Comparison of ENCODE assay signal across 16 cellular contexts in genomic region chr12:93668919-93669418, GRCh38. TPM values are rescaled to one million over a fixed set of nuclear protein-coding genes. Genes with fewer than 3 reads are reported as not detected.
DNase-seq lines count a peak whose midpoint lies in the region; ATAC-seq and TF ChIP-seq lines count a peak whose summit lies in the region.
"Had no signal": no experiment of that assay in that cellular context is flagged by ENCODE, and none has a peak within 500 bp of the region (broad histone marks: within the 10 kb centered on the region; RNA-seq: fewer than 3 reads in every experiment).

No MANE protein-coding gene starts in this region.

- intact Hi-C loops in gastrocnemius medialis (cut with DNase I; ENCODE audit: low total_unique reads), result loop anchor here (10.0 kb wide), 1 partner anchor 976 kb away; no protein-coding TSS in a partner anchor

- H3K36me3 ChIP-seq in brain microvascular endothelial cell (replicated peaks), result no peaks in the 10 kb centered on the region
- H3K36me3 ChIP-seq in gastrocnemius medialis, result no peaks in the 10 kb centered on the region
- H3K36me3 ChIP-seq: thyroid gland had no signal

- H3K9me3 Mint-ChIP-seq in activated T-cell treated with anti-CD3 and anti-CD28 coated beads, Interleukin-2, amount 50 U/mL, for 24 hours, result peaks cover 5% of the 10 kb centered on the region
- H3K9me3 Mint-ChIP-seq: natural killer cell had no signal

- H3K27ac Mint-ChIP-seq in activated T-cell treated with anti-CD3 and anti-CD28 coated beads, Interleukin-2, amount 50 U/mL, for 24 hours, result peak overlapping the region; percentile 45
- H3K27ac Mint-ChIP-seq: endodermal cell, H9, natural killer cell had no signal

- H3K36me3 Mint-ChIP-seq in activated T-cell treated with anti-CD3 and anti-CD28 coated beads, Interleukin-2, amount 50 U/mL, for 24 hours (ENCODE audit: low read depth), result peaks cover 4% of the 10 kb centered on the region
- H3K36me3 Mint-ChIP-seq: natural killer cell had no signal

- no peak for TF ChIP-seq CTCF in brain microvascular endothelial cell (IDR thresholded peaks at IDR 0.05; ENCODE audit: low read depth, low read length, missing control alignments)
- TF ChIP-seq CTCF in gastrocnemius medialis (IDR thresholded peaks at IDR 0.05 in 4 of 5, conservative IDR thresholded peaks at IDR 0.05 in 1 of 5), result no peak

- H3K27ac ChIP-seq in brain microvascular endothelial cell (no peak overlapping the region), gastrocnemius medialis (no peak overlapping the region)
- H3K27ac ChIP-seq: thyroid gland had no signal

- no peak overlapping the region for H3K4me3 ChIP-seq in brain microvascular endothelial cell (ENCODE audit: low read depth, low read length)
- no peak overlapping the region for H3K4me3 ChIP-seq in gastrocnemius medialis
- H3K4me3 ChIP-seq: thyroid gland had no signal

- peaks cover 5 to 8% of the 10 kb centered on the region in 2 donors for H3K4me1 ChIP-seq in gastrocnemius medialis
- H3K4me1 ChIP-seq: thyroid gland had no signal

- ATAC-seq in GM21529 (IDR thresholded peaks at IDR 0.05; ENCODE audit: unreplicated experiment) (peak; percentile 60), HG03159 (IDR thresholded peaks at IDR 0.05; ENCODE audit: unreplicated experiment) (peak; percentile 68), gastrocnemius medialis (no peak)
- peak; percentile 61 for ATAC-seq in stimulated activated naive CD8-positive, alpha-beta T cell treated with anti-CD3 and anti-CD28 coated beads, Interleukin-15, Interleukin-2, amounts not matched to agents 100 U/mL and 50 U/mL, for 24 hours
- ATAC-seq: natural killer cell had no signal

- H3K9me3 ChIP-seq in gastrocnemius medialis, result no peaks in the 10 kb centered on the region
- H3K9me3 ChIP-seq: thyroid gland had no signal

- TF ChIP-seq POLR2A in gastrocnemius medialis (IDR thresholded peaks at IDR 0.05), result no peak

- no peaks in the 10 kb centered on the region for H3K27me3 ChIP-seq in brain microvascular endothelial cell (replicated peaks)
- H3K27me3 ChIP-seq in gastrocnemius medialis, result no peaks in the 10 kb centered on the region
- H3K27me3 ChIP-seq: thyroid gland had no signal

- H3K27me3 Mint-ChIP-seq in activated T-cell treated with anti-CD3 and anti-CD28 coated beads, Interleukin-2, amount 50 U/mL, for 24 hours, result peaks cover 11% of the 10 kb centered on the region

- H3K4me1 Mint-ChIP-seq in activated T-cell treated with anti-CD3 and anti-CD28 coated beads, Interleukin-2, amount 50 U/mL, for 24 hours (ENCODE audit: low read depth), result peaks cover 12% of the 10 kb centered on the region

- H3K4me3 Mint-ChIP-seq in activated T-cell treated with anti-CD3 and anti-CD28 coated beads, Interleukin-2, amount 50 U/mL, for 24 hours, result no peak overlapping the region
- H3K4me3 Mint-ChIP-seq: endodermal cell, H9, natural killer cell had no signal

- in situ Hi-C loops in brain microvascular endothelial cell (cut with HindIII; ENCODE audit: low pct_ligation_motif_present, low sequenced_read_pairs) (no loop called here), gastrocnemius medialis (cut with MboI; ENCODE audit: low sequenced_read_pairs in 4 of 4) (no loop called here)

- DNase-seq in activated T-cell treated with anti-CD3 and anti-CD28 coated beads, Interleukin-2, amount 50 U/mL, for 24 hours, result no peak
- DNase-seq in activated T-cell treated with anti-CD3 and anti-CD28 coated beads, Interleukin-2, amount 50 U/mL, for 48 hours, result no peak
- DNase-seq in stimulated activated naive CD8-positive, alpha-beta T cell treated with anti-CD3 and anti-CD28 coated beads, Interleukin-15, Interleukin-2, amounts not matched to agents 100 U/mL and 50 U/mL, for 24 hours, result no peak
- DNase-seq in brain microvascular endothelial cell (no peak), NCI-H1417 treated with DMSO at 0.1 percent for 48 hours (lab: John Stamatoyannopoulos, UW) (no peak), gastrocnemius medialis (no peak)
- DNase-seq: ACHN, endodermal cell, H9, kidney glomerular epithelial cell, natural killer cell, NCI-H526 treated with DMSO at 0.1 percent for 48 hours, SHP77 treated with DMSO at 0.1 percent for 48 hours, thyroid gland had no signal

RNA-seq across cellular contexts. Expression of gene CRADD, which starts 8.2 kb away (rescaled TPM):
- 10 to 100 TPM; 19.4 to 28.7 (median 22.6) TPM for total RNA-seq in gastrocnemius medialis

Comparison
In these comparisons a context has a peak if more than half of its experiments do, and no peak if none do; other contexts are left out.
1. ATAC-seq: peak in GM21529 (single experiment), HG03159 (single experiment) and stimulated activated naive CD8-positive, alpha-beta T cell treated with anti-CD3 and anti-CD28 coated beads, Interleukin-15, Interleukin-2, amounts not matched to agents 100 U/mL and 50 U/mL, for 24 hours (single experiment); none in gastrocnemius medialis (0 of 2).